1 cellular context compared by ENCODE assay signal in the genomic region with DNA sequence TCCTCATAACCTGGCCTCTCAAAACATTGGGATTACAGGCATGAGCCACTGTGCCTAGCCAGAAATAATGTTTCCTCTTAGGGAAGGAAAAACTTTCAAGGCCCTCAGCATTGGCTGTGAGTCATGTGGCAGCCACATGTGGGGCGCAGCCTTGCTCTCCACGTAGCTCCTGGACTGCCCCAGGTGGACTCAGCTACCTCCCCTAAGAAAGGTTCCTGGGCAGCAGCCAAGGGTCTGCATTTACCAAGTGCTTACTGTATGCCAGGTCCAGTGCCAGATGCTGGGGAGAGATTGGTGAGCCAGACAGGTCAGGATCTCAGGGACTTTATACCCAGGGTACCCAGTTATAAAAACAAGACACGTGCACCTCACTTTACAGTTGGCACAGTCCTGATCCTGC.
TF ChIP-seq lines count a peak whose summit lies in the region.

No MANE protein-coding gene starts in this region.

TF ChIP-seq in IMR-90, 13 proteins besides CTCF, POLR2A, EP300 and RAD21 (continued from another document):
- TF ChIP-seq MAZ (IDR thresholded peaks at IDR 0.05; ENCODE audit: borderline replicate concordance, low read depth, low read length) (no peak), MAFK (IDR thresholded peaks at IDR 0.05; ENCODE audit: low read depth, low read length) (no peak), FOS (IDR thresholded peaks at IDR 0.05; ENCODE audit: low read depth, low read length) (no peak), CHD1 (IDR thresholded peaks at IDR 0.05; ENCODE audit: low read depth, low read length) (no peak), NFE2L2 (IDR thresholded peaks at IDR 0.05; ENCODE audit: low read depth, low read length) (no peak), SMC3 (IDR thresholded peaks at IDR 0.05; ENCODE audit: low read depth, low read length) (no peak)
